Comparison of ENCODE assay signal across 20 cellular contexts in the genomic region with DNA sequence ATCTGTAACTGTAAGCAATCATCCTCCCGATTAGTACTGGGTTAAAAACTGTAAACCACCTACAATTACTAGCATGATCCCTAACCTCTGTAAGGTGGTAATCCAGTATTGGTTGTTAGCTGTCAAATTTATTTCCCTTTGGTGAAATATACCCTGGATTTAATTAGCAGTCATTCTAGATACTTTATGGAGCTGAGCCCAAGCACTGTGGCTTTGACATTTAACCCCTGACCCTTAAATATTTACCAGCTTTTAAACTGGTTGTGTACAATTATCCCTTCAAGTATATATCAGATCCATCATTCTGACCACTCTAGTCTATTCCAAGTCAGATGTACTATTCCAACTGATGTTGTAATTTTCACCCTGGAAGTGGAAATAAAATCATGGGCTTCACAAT.
"Had no signal": no experiment of that assay in that cellular context is flagged by ENCODE, and none has a peak within 500 bp of the region (broad histone marks: within the 10 kb centered on the region; RNA-seq: fewer than 3 reads in every experiment).

No MANE protein-coding gene starts in this region.

- ATAC-seq: left lung; naive thymus-derived CD8-positive, alpha-beta T cell had no signal

- H3K4me3 ChIP-seq: cardiac muscle cell, left lung, skin epidermis, transverse colon, vagina had no signal

- H3K4me1 ChIP-seq: left lung, transverse colon, vagina had no signal

- H3K27me3 ChIP-seq: left lung, neutrophil, transverse colon, vagina had no signal

- H3K9me3 ChIP-seq: left lung, neutrophil, transverse colon, vagina had no signal

- H3K4me1 Mint-ChIP-seq: naive thymus-derived CD8-positive, alpha-beta T cell had no signal

- H3K27me3 Mint-ChIP-seq: activated CD4-positive, alpha-beta memory T cell treated with anti-CD3 and anti-CD28 coated beads for 36 hours; activated T-cell treated with anti-CD3 and anti-CD28 coated beads, Interleukin-2, amount 50 U/mL, for 24 hours; naive thymus-derived CD8-positive, alpha-beta T cell had no signal

- H3K36me3 ChIP-seq: cardiac muscle cell, left lung, neutrophil, transverse colon, vagina had no signal

- DNase-seq: activated CD4-positive, alpha-beta memory T cell treated with anti-CD3 and anti-CD28 coated beads for 36 hours; activated CD4-positive, alpha-beta T cell treated with anti-CD3 and anti-CD28 coated beads for 1 hour; activated effector memory CD4-positive, alpha-beta T cell treated with Interleukin-2 at 50 U/mL for 16 hours; activated naive CD4-positive, alpha-beta T cell treated with anti-CD3 and anti-CD28 coated beads, Interleukin-2, amount 50 U/mL, for 16 hours; activated T-cell treated with anti-CD3 and anti-CD28 coated beads, Interleukin-2, amount 50 U/mL, for 24 hours; left lung; mammary epithelial cell; naive thymus-derived CD8-positive, alpha-beta T cell; retina; stimulated activated CD4-positive, alpha-beta T cell treated with anti-CD3 and anti-CD28 coated beads, Interleukin-4, amount 100 ng/mL, for 24 hours; stimulated activated naive CD4-positive, alpha-beta T cell treated with Interleukin-2 at 50 U/mL for 16 hours; substantia nigra; transverse colon had no signal

- H3K4me3 Mint-ChIP-seq: activated CD4-positive, alpha-beta memory T cell treated with anti-CD3 and anti-CD28 coated beads for 36 hours; activated T-cell treated with anti-CD3 and anti-CD28 coated beads, Interleukin-2, amount 50 U/mL, for 24 hours; naive thymus-derived CD8-positive, alpha-beta T cell had no signal

- H3K27ac Mint-ChIP-seq: activated CD4-positive, alpha-beta memory T cell treated with anti-CD3 and anti-CD28 coated beads for 36 hours; activated T-cell treated with anti-CD3 and anti-CD28 coated beads, Interleukin-2, amount 50 U/mL, for 24 hours; naive thymus-derived CD8-positive, alpha-beta T cell had no signal

- FAIRE-seq: colon, islet of Langerhans had no signal

- H3K36me3 Mint-ChIP-seq: activated CD4-positive, alpha-beta memory T cell treated with anti-CD3 and anti-CD28 coated beads for 36 hours had no signal

- H3K27ac ChIP-seq: cardiac muscle cell, left lung, neutrophil, skin epidermis, transverse colon, vagina, VCaP had no signal

- H3K9me3 Mint-ChIP-seq: activated CD4-positive, alpha-beta memory T cell treated with anti-CD3 and anti-CD28 coated beads for 36 hours; naive thymus-derived CD8-positive, alpha-beta T cell had no signal
